1 cellular context compared by ENCODE assay signal in the genomic region with DNA sequence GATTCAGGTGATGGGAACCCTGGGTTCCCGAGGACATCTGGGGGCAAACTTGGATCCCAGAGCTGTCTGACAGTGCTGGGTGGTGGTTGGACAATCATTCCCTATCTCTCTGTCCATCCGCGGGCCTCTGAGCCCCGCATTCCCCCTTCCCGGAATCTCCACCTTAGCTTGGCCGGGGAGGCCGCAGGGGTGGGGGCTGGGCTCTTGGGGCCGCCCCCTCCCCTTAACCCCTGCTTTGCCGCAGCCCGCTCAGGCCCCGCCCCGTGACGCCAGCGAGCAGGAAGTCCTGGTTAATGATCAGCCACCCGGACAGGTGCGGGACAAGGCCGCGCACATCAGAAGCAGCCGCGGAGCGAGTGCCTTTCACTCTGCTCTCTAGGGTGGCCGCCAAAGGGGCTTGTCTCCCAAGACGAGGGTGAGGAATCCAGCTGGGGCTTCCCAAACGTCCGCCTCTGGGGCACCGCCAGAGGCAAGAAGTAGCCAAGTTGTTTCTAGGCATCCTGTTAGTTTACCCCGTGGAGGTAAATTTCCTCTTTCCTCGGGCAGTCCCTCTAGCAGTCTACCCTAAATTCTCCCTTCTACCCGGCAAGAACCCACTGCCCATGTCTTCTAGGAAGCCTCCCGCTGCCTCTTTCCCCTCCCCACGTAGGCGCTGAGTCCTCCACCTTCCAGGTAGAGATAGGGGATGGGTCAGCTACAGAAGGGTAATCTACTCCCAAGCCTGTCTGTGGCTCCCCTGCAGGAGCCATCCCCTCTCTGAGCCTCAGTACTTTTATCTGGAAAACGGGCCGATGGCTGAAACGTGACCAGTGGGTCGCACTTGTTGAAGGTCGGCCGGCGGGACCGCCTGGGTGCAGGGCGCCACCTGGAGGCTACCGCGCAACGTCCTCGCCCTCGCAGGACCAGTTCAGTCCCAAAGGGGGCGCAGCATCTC.
TF ChIP-seq lines count a peak whose summit lies in the region.

No MANE protein-coding gene starts in this region.

TF ChIP-seq in K562, 482 proteins besides CTCF, POLR2A, EP300 and RAD21 (continues in another document):
- no peak for TF ChIP-seq YBX1 (IDR thresholded peaks at IDR 0.05)
- TF ChIP-seq ILF3 (IDR thresholded peaks at IDR 0.05; ENCODE audit: borderline replicate concordance) = no peak
- TF ChIP-seq ZNF444 (CRISPR knock-in tag; IDR thresholded peaks at IDR 0.05) = 0 out of 2 replicates have a peak, but pooled peaks have one; percentile 7
- no peak for TF ChIP-seq PCBP2 (IDR thresholded peaks at IDR 0.05; ENCODE audit: low read depth, low read length, poor library complexity, severe bottlenecking)
- TF ChIP-seq, protein P1, sequence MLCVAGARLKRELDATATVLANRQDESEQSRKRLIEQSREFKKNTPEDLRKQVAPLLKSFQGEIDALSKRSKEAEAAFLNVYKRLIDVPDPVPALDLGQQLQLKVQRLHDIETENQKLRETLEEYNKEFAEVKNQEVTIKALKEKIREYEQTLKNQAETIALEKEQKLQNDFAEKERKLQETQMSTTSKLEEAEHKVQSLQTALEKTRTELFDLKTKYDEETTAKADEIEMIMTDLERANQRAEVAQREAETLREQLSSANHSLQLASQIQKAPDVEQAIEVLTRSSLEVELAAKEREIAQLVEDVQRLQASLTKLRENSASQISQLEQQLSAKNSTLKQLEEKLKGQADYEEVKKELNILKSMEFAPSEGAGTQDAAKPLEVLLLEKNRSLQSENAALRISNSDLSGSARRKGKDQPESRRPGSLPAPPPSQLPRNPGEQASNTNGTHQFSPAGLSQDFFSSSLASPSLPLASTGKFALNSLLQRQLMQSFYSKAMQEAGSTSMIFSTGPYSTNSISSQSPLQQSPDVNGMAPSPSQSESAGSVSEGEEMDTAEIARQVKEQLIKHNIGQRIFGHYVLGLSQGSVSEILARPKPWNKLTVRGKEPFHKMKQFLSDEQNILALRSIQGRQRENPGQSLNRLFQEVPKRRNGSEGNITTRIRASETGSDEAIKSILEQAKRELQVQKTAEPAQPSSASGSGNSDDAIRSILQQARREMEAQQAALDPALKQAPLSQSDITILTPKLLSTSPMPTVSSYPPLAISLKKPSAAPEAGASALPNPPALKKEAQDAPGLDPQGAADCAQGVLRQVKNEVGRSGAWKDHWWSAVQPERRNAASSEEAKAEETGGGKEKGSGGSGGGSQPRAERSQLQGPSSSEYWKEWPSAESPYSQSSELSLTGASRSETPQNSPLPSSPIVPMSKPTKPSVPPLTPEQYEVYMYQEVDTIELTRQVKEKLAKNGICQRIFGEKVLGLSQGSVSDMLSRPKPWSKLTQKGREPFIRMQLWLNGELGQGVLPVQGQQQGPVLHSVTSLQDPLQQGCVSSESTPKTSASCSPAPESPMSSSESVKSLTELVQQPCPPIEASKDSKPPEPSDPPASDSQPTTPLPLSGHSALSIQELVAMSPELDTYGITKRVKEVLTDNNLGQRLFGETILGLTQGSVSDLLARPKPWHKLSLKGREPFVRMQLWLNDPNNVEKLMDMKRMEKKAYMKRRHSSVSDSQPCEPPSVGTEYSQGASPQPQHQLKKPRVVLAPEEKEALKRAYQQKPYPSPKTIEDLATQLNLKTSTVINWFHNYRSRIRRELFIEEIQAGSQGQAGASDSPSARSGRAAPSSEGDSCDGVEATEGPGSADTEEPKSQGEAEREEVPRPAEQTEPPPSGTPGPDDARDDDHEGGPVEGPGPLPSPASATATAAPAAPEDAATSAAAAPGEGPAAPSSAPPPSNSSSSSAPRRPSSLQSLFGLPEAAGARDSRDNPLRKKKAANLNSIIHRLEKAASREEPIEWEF (CRISPR knock-in tag; IDR thresholded peaks at IDR 0.05) = no peak
- no peak for TF ChIP-seq NFIX (CRISPR knock-in tag; IDR thresholded peaks at IDR 0.05; ENCODE audit: low read depth)
- no peak for TF ChIP-seq ZNF212 (CRISPR knock-in tag; IDR thresholded peaks at IDR 0.05)
- no peak for TF ChIP-seq C11orf30 (IDR thresholded peaks at IDR 0.05; ENCODE audit: low read depth)
- TF ChIP-seq GTF2E2 (tag; IDR thresholded peaks at IDR 0.05) = peak; percentile 67
- TF ChIP-seq GATA2 (CRISPR knock-in tag; IDR thresholded peaks at IDR 0.05) = no peak
- TF ChIP-seq ZNF699 (CRISPR knock-in tag; IDR thresholded peaks at IDR 0.05; ENCODE audit: insufficient replicate concordance) = no peak
- 0 out of 2 replicates have a peak, but pooled peaks have one; percentile 40 for TF ChIP-seq MEF2A (IDR thresholded peaks at IDR 0.05; ENCODE audit: control insufficient read depth, low read depth, low read length)
- TF ChIP-seq, protein P2, sequence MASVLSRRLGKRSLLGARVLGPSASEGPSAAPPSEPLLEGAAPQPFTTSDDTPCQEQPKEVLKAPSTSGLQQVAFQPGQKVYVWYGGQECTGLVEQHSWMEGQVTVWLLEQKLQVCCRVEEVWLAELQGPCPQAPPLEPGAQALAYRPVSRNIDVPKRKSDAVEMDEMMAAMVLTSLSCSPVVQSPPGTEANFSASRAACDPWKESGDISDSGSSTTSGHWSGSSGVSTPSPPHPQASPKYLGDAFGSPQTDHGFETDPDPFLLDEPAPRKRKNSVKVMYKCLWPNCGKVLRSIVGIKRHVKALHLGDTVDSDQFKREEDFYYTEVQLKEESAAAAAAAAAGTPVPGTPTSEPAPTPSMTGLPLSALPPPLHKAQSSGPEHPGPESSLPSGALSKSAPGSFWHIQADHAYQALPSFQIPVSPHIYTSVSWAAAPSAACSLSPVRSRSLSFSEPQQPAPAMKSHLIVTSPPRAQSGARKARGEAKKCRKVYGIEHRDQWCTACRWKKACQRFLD (CRISPR knock-in tag; IDR thresholded peaks at IDR 0.05) = no peak
- TF ChIP-seq ATF7 (IDR thresholded peaks at IDR 0.05) = no peak
- TF ChIP-seq GATAD2A (IDR thresholded peaks at IDR 0.05) = peak; percentile 88
- no peak for TF ChIP-seq ZNF174 (CRISPR knock-in tag; IDR thresholded peaks at IDR 0.05)
- TF ChIP-seq TAF15 (IDR thresholded peaks at IDR 0.05; ENCODE audit: low read depth, low read length) = no peak
- TF ChIP-seq, protein P3, sequence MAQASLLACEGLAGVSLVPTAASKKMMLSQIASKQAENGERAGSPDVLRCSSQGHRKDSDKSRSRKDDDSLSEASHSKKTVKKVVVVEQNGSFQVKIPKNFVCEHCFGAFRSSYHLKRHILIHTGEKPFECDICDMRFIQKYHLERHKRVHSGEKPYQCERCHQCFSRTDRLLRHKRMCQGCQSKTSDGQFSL (CRISPR knock-in tag; IDR thresholded peaks at IDR 0.05) = peak; percentile 93
- TF ChIP-seq, protein P3 (tag; IDR thresholded peaks at IDR 0.05) = no peak; a peak in 1 of 4 replicates
- no peak for TF ChIP-seq POLR2H (tag; IDR thresholded peaks at IDR 0.05; ENCODE audit: low read depth)
- peak; percentile 67 to 80; a peak in 3 of 4 replicates for TF ChIP-seq HDAC1 (IDR thresholded peaks at IDR 0.05)
- TF ChIP-seq GATAD2B (IDR thresholded peaks at IDR 0.05; ENCODE audit: borderline replicate concordance) = peak; percentile 62; the same call in 1 of the 2 replicates
- peak; percentile 87 for TF ChIP-seq ZBTB7A (IDR thresholded peaks at IDR 0.05; ENCODE audit: borderline replicate concordance, control insufficient read depth, low read depth, low read length)
- TF ChIP-seq U2AF1 (optimal IDR thresholded peaks at IDR 0.05; ENCODE audit: low read depth, low read length) = no peak
- no peak for TF ChIP-seq ZNF133 (CRISPR knock-in tag; IDR thresholded peaks at IDR 0.05)
- TF ChIP-seq SIRT6 (IDR thresholded peaks at IDR 0.05; ENCODE audit: low read depth, low read length) = no peak
- peak; percentile 85 for TF ChIP-seq PHF20 (IDR thresholded peaks at IDR 0.05; ENCODE audit: partially characterized antibody)
- TF ChIP-seq NEUROD1 (IDR thresholded peaks at IDR 0.05; ENCODE audit: borderline replicate concordance, low read depth, low read length, partially characterized antibody) = peak; percentile 69
- peak; percentile 41; the same call in 1 of the 2 replicates for TF ChIP-seq ETV1 (tag; conservative IDR thresholded peaks at IDR 0.05; ENCODE audit: low read depth)
- TF ChIP-seq ZNF79 (CRISPR knock-in tag; IDR thresholded peaks at IDR 0.05; ENCODE audit: low read depth) = no peak
- peak; percentile 56; the same call in 1 of the 2 replicates for TF ChIP-seq KLF16 (IDR thresholded peaks at IDR 0.05)
- TF ChIP-seq HIVEP1 (CRISPR knock-in tag; IDR thresholded peaks at IDR 0.05) = no peak
- no peak for TF ChIP-seq RFX1 (IDR thresholded peaks at IDR 0.05)
- TF ChIP-seq, protein P4, sequence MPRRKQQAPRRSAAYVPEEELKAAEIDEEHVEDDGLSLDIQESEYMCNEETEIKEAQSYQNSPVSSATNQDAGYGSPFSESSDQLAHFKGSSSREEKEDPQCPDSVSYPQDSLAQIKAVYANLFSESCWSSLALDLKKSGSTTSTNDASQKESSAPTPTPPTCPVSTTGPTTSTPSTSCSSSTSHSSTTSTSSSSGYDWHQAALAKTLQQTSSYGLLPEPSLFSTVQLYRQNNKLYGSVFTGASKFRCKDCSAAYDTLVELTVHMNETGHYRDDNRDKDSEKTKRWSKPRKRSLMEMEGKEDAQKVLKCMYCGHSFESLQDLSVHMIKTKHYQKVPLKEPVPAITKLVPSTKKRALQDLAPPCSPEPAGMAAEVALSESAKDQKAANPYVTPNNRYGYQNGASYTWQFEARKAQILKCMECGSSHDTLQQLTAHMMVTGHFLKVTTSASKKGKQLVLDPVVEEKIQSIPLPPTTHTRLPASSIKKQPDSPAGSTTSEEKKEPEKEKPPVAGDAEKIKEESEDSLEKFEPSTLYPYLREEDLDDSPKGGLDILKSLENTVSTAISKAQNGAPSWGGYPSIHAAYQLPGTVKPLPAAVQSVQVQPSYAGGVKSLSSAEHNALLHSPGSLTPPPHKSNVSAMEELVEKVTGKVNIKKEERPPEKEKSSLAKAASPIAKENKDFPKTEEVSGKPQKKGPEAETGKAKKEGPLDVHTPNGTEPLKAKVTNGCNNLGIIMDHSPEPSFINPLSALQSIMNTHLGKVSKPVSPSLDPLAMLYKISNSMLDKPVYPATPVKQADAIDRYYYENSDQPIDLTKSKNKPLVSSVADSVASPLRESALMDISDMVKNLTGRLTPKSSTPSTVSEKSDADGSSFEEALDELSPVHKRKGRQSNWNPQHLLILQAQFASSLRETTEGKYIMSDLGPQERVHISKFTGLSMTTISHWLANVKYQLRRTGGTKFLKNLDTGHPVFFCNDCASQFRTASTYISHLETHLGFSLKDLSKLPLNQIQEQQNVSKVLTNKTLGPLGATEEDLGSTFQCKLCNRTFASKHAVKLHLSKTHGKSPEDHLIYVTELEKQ (CRISPR knock-in tag; IDR thresholded peaks at IDR 0.05) = no peak
- TF ChIP-seq ZNF717 (CRISPR knock-in tag; IDR thresholded peaks at IDR 0.05) = no peak
- TF ChIP-seq, protein P5, sequence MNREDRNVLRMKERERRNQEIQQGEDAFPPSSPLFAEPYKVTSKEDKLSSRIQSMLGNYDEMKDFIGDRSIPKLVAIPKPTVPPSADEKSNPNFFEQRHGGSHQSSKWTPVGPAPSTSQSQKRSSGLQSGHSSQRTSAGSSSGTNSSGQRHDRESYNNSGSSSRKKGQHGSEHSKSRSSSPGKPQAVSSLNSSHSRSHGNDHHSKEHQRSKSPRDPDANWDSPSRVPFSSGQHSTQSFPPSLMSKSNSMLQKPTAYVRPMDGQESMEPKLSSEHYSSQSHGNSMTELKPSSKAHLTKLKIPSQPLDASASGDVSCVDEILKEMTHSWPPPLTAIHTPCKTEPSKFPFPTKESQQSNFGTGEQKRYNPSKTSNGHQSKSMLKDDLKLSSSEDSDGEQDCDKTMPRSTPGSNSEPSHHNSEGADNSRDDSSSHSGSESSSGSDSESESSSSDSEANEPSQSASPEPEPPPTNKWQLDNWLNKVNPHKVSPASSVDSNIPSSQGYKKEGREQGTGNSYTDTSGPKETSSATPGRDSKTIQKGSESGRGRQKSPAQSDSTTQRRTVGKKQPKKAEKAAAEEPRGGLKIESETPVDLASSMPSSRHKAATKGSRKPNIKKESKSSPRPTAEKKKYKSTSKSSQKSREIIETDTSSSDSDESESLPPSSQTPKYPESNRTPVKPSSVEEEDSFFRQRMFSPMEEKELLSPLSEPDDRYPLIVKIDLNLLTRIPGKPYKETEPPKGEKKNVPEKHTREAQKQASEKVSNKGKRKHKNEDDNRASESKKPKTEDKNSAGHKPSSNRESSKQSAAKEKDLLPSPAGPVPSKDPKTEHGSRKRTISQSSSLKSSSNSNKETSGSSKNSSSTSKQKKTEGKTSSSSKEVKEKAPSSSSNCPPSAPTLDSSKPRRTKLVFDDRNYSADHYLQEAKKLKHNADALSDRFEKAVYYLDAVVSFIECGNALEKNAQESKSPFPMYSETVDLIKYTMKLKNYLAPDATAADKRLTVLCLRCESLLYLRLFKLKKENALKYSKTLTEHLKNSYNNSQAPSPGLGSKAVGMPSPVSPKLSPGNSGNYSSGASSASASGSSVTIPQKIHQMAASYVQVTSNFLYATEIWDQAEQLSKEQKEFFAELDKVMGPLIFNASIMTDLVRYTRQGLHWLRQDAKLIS (CRISPR knock-in tag; IDR thresholded peaks at IDR 0.05) = no peak
- peak; percentile 77; the same call in 1 of the 2 replicates for TF ChIP-seq TARDBP (IDR thresholded peaks at IDR 0.05)
- TF ChIP-seq, protein P6, sequence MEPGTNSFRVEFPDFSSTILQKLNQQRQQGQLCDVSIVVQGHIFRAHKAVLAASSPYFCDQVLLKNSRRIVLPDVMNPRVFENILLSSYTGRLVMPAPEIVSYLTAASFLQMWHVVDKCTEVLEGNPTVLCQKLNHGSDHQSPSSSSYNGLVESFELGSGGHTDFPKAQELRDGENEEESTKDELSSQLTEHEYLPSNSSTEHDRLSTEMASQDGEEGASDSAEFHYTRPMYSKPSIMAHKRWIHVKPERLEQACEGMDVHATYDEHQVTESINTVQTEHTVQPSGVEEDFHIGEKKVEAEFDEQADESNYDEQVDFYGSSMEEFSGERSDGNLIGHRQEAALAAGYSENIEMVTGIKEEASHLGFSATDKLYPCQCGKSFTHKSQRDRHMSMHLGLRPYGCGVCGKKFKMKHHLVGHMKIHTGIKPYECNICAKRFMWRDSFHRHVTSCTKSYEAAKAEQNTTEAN (CRISPR knock-in tag; IDR thresholded peaks at IDR 0.05) = peak; percentile 40; the same call in 1 of the 2 replicates
- TF ChIP-seq ZNF253 (CRISPR knock-in tag; conservative IDR thresholded peaks at IDR 0.05) = no peak
- no peak for TF ChIP-seq RBBP5 (IDR thresholded peaks at IDR 0.05; ENCODE audit: borderline replicate concordance, insufficient read depth, low read length, poor library complexity, severe bottlenecking)
- TF ChIP-seq, protein P7, sequence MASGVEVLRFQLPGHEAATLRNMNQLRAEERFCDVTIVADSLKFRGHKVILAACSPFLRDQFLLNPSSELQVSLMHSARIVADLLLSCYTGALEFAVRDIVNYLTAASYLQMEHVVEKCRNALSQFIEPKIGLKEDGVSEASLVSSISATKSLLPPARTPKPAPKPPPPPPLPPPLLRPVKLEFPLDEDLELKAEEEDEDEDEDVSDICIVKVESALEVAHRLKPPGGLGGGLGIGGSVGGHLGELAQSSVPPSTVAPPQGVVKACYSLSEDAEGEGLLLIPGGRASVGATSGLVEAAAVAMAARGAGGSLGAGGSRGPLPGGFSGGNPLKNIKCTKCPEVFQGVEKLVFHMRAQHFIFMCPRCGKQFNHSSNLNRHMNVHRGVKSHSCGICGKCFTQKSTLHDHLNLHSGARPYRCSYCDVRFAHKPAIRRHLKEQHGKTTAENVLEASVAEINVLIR (CRISPR knock-in tag; IDR thresholded peaks at IDR 0.05) = no peak
